In the genomic region with DNA sequence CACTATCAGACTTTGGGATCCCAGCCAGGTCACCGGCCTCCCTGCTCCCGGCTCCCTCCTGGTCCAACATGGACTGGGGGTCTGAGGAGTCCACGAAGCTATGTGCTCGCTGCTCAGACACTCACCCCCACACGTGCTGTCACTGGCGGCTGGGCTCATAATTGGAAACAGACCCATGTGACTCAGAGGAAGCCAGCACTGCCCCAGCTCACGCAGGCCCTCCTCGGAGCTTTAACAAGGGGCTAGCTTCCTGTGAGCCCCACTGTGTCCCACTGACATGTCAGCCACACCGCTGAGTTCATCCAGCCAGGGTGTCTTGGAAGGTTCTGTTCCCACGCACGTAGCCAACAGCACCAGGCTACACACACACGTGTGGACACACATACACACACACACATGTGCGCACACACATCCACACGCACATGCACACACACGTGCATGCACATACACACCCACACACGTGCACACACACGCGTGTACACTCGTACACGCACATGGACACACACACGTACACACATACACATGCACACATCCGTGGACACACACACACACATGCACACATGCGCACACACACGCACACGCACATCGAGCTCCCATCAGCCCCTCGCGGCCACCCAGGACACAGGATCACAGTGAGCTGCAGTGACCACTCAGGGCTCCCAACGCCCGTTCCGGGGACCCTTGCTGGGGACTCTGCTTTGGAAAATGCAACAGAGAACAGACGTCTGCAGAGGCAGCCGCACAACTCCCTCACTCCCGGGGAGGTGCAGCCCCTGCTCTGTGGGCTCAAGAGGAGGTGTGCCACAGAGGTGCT, we compare ENCODE assay signal across 9 cellular contexts. TPM values are rescaled to one million over a fixed set of nuclear protein-coding genes. Genes with fewer than 3 reads are reported as not detected.
A peak's percentile ranks its signal among the peaks of the same experiment; 100 is the strongest.
DNase-seq lines count a peak whose midpoint lies in the region; ATAC-seq and TF ChIP-seq lines count a peak whose summit lies in the region.
"Had no signal": no experiment of that assay in that cellular context is flagged by ENCODE, and none has a peak within 500 bp of the region (broad histone marks: within the 10 kb centered on the region; RNA-seq: fewer than 3 reads in every experiment).

No MANE protein-coding gene starts in this region.

- TF ChIP-seq CTCF in body of pancreas (IDR thresholded peaks at IDR 0.05) (no peak), lower leg skin (IDR thresholded peaks at IDR 0.05) (no peak), vagina (IDR thresholded peaks at IDR 0.05) (no peak)

- H3K27me3 ChIP-seq in body of pancreas (no peaks in the 10 kb centered on the region), vagina (no peaks in the 10 kb centered on the region)

- ATAC-seq in body of pancreas = peak; percentile 43
- no peak for ATAC-seq in HG02852 (IDR thresholded peaks at IDR 0.05; ENCODE audit: unreplicated experiment)
- ATAC-seq in HG02884 (IDR thresholded peaks at IDR 0.05; ENCODE audit: unreplicated experiment) = no peak
- no peak for ATAC-seq in activated CD4-positive, CD25-positive, alpha-beta regulatory T cell treated with anti-CD3 and anti-CD28 coated beads, Interleukin-2, amount 50 U/mL, for 24 hours

- 65 to 69% methylated on average over 16 to 32 of the region's 34 CpGs for WGBS in body of pancreas, 2 donors
- WGBS in lower leg skin, 2 donors = 72 to 78% methylated on average over 30 to 34 of the region's 34 CpGs

- H3K4me1 Mint-ChIP-seq in activated naive CD4-positive, alpha-beta T cell treated with anti-CD3 and anti-CD28 coated beads, Interleukin-2, amount 10 ng/mL, durations not matched to agents 7 days and 5 days = no peaks in the 10 kb centered on the region
- no peaks in the 10 kb centered on the region for H3K4me1 Mint-ChIP-seq in activated naive CD4-positive, alpha-beta T cell treated with anti-CD3 and anti-CD28 coated beads for 36 hours (ENCODE audit: low read depth)

- H3K4me3 ChIP-seq in body of pancreas (no peak overlapping the region), lower leg skin (ENCODE audit: low read depth, poor library complexity, severe bottlenecking) (no peak overlapping the region), vagina (no peak overlapping the region)

- CTCF ChIA-PET in activated naive CD4-positive, alpha-beta T cell treated with anti-CD3 and anti-CD28 coated beads, Interleukin-2, amount 10 ng/mL, durations not matched to agents 7 days and 5 days (lab: Charles Lee) = no interaction called here
- CTCF ChIA-PET in activated naive CD4-positive, alpha-beta T cell treated with anti-CD3 and anti-CD28 coated beads for 36 hours (lab: Charles Lee) = no interaction called here

- H3K36me3 ChIP-seq in body of pancreas (replicated peaks in 1 of 2; ENCODE audit: insufficient read depth in 1 of 2, low read depth in 2 of 2) (no peaks in the 10 kb centered on the region), vagina (no peaks in the 10 kb centered on the region)

- no peaks in the 10 kb centered on the region for H3K9me3 Mint-ChIP-seq in activated naive CD4-positive, alpha-beta T cell treated with anti-CD3 and anti-CD28 coated beads, Interleukin-2, amount 10 ng/mL, durations not matched to agents 7 days and 5 days
- no peaks in the 10 kb centered on the region for H3K9me3 Mint-ChIP-seq in activated naive CD4-positive, alpha-beta T cell treated with anti-CD3 and anti-CD28 coated beads for 36 hours
- H3K9me3 Mint-ChIP-seq: CD4-positive, alpha-beta T cell had no signal

- H3K27ac ChIP-seq in body of pancreas = no peak overlapping the region
- H3K27ac ChIP-seq in vagina = peak overlapping the region; percentile 91

- DNase-seq in activated naive CD4-positive, alpha-beta T cell treated with anti-CD3 and anti-CD28 coated beads, Interleukin-2, amount 10 ng/mL, durations not matched to agents 7 days and 5 days = peak; percentile 16
- no peak for DNase-seq in activated naive CD4-positive, alpha-beta T cell treated with anti-CD3 and anti-CD28 coated beads for 36 hours
- DNase-seq in body of pancreas (peak in 2 of 4 donors; percentile 9 to 21), lower leg skin (ENCODE audit: low spot score in 2 of 2) (peak; percentile 40 to 93), vagina (ENCODE audit: extremely low spot score in 2 of 2) (peak; percentile 84 to 86)
- DNase-seq: CD4-positive, alpha-beta T cell had no signal

- no peaks in the 10 kb centered on the region for H3K36me3 Mint-ChIP-seq in activated naive CD4-positive, alpha-beta T cell treated with anti-CD3 and anti-CD28 coated beads, Interleukin-2, amount 10 ng/mL, durations not matched to agents 7 days and 5 days
- H3K36me3 Mint-ChIP-seq in activated naive CD4-positive, alpha-beta T cell treated with anti-CD3 and anti-CD28 coated beads for 36 hours (ENCODE audit: low read depth) = no peaks in the 10 kb centered on the region

- H3K4me1 ChIP-seq in body of pancreas (no peaks in the 10 kb centered on the region), vagina (peaks cover 56% of the 10 kb centered on the region)

- TF ChIP-seq POLR2A in body of pancreas (IDR thresholded peaks at IDR 0.05) (no peak), lower leg skin (IDR thresholded peaks at IDR 0.05) (no peak), vagina (IDR thresholded peaks at IDR 0.05) (no peak)

- no peak overlapping the region for H3K27ac Mint-ChIP-seq in activated naive CD4-positive, alpha-beta T cell treated with anti-CD3 and anti-CD28 coated beads, Interleukin-2, amount 10 ng/mL, durations not matched to agents 7 days and 5 days
- no peak overlapping the region for H3K27ac Mint-ChIP-seq in activated naive CD4-positive, alpha-beta T cell treated with anti-CD3 and anti-CD28 coated beads for 36 hours
- H3K27ac Mint-ChIP-seq: CD4-positive, alpha-beta T cell had no signal

- H3K9me3 ChIP-seq in body of pancreas (no peaks in the 10 kb centered on the region), vagina (no peaks in the 10 kb centered on the region)

- intact Hi-C loops in activated naive CD4-positive, alpha-beta T cell treated with anti-CD3 and anti-CD28 coated beads for 36 hours (cut with micrococcal nuclease) = no loop called here
- intact Hi-C loops in body of pancreas (cut with DNase I) (no loop called here), lower leg skin (cut with DNase I; ENCODE audit: low total_unique reads) (no loop called here), vagina (cut with DNase I) (no loop called here)

- H3K27me3 Mint-ChIP-seq in activated naive CD4-positive, alpha-beta T cell treated with anti-CD3 and anti-CD28 coated beads, Interleukin-2, amount 10 ng/mL, durations not matched to agents 7 days and 5 days = peaks cover 4% of the 10 kb centered on the region
- no peaks in the 10 kb centered on the region for H3K27me3 Mint-ChIP-seq in activated naive CD4-positive, alpha-beta T cell treated with anti-CD3 and anti-CD28 coated beads for 36 hours (ENCODE audit: low read depth)

- H3K4me3 Mint-ChIP-seq in activated naive CD4-positive, alpha-beta T cell treated with anti-CD3 and anti-CD28 coated beads, Interleukin-2, amount 10 ng/mL, durations not matched to agents 7 days and 5 days = no peak overlapping the region
- no peak overlapping the region for H3K4me3 Mint-ChIP-seq in activated naive CD4-positive, alpha-beta T cell treated with anti-CD3 and anti-CD28 coated beads for 36 hours
- H3K4me3 Mint-ChIP-seq: CD4-positive, alpha-beta T cell had no signal

RNA-seq across cellular contexts. Expression of gene COL6A2, which starts 18.3 kb away (rescaled TPM):
- 1 to 10 TPM; 6.7 to 8.4 TPM for total RNA-seq in activated naive CD4-positive, alpha-beta T cell treated with anti-CD3 and anti-CD28 coated beads for 36 hours
- total RNA-seq in body of pancreas = 100 to 1,000 TPM in 1 of 2 donors, 10 to 100 TPM in 1; 72.1 to 339 TPM
- total RNA-seq in lower leg skin = 100 to 1,000 TPM; 137 to 543 (median 164) TPM
- 535 TPM for total RNA-seq in vagina

Comparison
In these comparisons a context has a peak if more than half of its experiments do, and no peak if none do; other contexts are left out.
1. RNA of gene COL6A2, which starts 18.3 kb away (total RNA-seq): 535 TPM in vagina (single experiment), 72.1 to 339 TPM in body of pancreas and 137 to 543 TPM in lower leg skin; 6.7 to 8.4 TPM in activated naive CD4-positive, alpha-beta T cell treated with anti-CD3 and anti-CD28 coated beads for 36 hours; every median in the first group is over 4 times any median in the second.